39 cellular contexts compared by ENCODE assay signal in genomic region chr14:77867476-77867875, GRCh38.
"Had no signal": no experiment of that assay in that cellular context is flagged by ENCODE, and none has a peak within 500 bp of the region (broad histone marks: within the 10 kb centered on the region; RNA-seq: fewer than 3 reads in every experiment).

No MANE protein-coding gene starts in this region.

- ATAC-seq: activated CD8-positive, alpha-beta T cell treated with anti-CD3 and anti-CD28 coated beads for 36 hours; activated naive CD4-positive, alpha-beta T cell treated with anti-CD3 and anti-CD28 coated beads, Interleukin-2, amount 50 U/mL, for 72 hours; activated T-cell treated with anti-CD3 and anti-CD28 coated beads, Interleukin-2, amount 50 U/mL, for 4 hours; activated T-cell treated with anti-CD3 and anti-CD28 coated beads, Interleukin-2, amount 50 U/mL, for 72 hours; activated T-helper 17 cell treated with anti-CD3 and anti-CD28 coated beads, Interleukin-2, amount 50 U/mL, for 72 hours; body of pancreas had no signal

- H3K36me3 Mint-ChIP-seq: activated naive CD4-positive, alpha-beta T cell treated with anti-CD3 and anti-CD28 coated beads, Interleukin-2, amount 10 ng/mL, durations not matched to agents 7 days and 5 days had no signal

- H3K27ac ChIP-seq: adrenal gland, body of pancreas, brain microvascular endothelial cell, breast epithelium, cardiac muscle cell, VCaP had no signal

- H3K4me1 Mint-ChIP-seq: activated B cell treated with CpG ODN at 0.5 μM for 24 hours; activated CD4-positive, alpha-beta T cell treated with anti-CD3 and anti-CD28 coated beads, Interleukin-2, amount 10 ng/mL, durations not matched to agents 24 days and 14 days; activated naive CD4-positive, alpha-beta T cell treated with anti-CD3 and anti-CD28 coated beads, Interleukin-2, amount 10 ng/mL, durations not matched to agents 7 days and 5 days; activated naive CD8-positive, alpha-beta T cell treated with anti-CD3 and anti-CD28 coated beads for 36 hours; activated T-helper 17 cell treated with anti-CD3 and anti-CD28 coated beads, Interleukin-2, amount 50 U/mL, for 72 hours; central memory CD8-positive, alpha-beta T cell had no signal

- DNase-seq: activated B cell treated with CpG ODN at 0.5 μM for 24 hours; activated CD4-positive, alpha-beta memory T cell treated with anti-CD3 and anti-CD28 coated beads for 36 hours; activated CD4-positive, alpha-beta T cell treated with anti-CD3 and anti-CD28 coated beads for 4 hours; activated CD4-positive, alpha-beta T cell treated with anti-CD3 and anti-CD28 coated beads, Interleukin-2, amount 10 ng/mL, durations not matched to agents 24 days and 14 days; activated CD4-positive, alpha-beta T cell treated with anti-CD3 and anti-CD28 coated beads, Interleukin-2, amount 50 U/mL, for 1 hour; activated CD4-positive, alpha-beta T cell treated with anti-CD3 and anti-CD28 coated beads, Interleukin-2, amount 50 U/mL, for 4 hours; activated CD4-positive, CD25-positive, alpha-beta regulatory T cell treated with anti-CD3 and anti-CD28 coated beads, Interleukin-2, amount 50 U/mL, for 72 hours; activated CD8-positive, alpha-beta memory T cell treated with anti-CD3 and anti-CD28 coated beads, Interleukin-2, amount 50 U/mL, for 4 hours; activated CD8-positive, alpha-beta T cell treated with anti-CD3 and anti-CD28 coated beads for 36 hours; activated effector memory CD4-positive, alpha-beta T cell treated with anti-CD3 and anti-CD28 coated beads, Interleukin-2, amount 50 U/mL, for 16 hours; activated gamma-delta T cell treated with Interleukin-2 at 50 U/mL for 16 hours; activated naive CD4-positive, alpha-beta T cell treated with anti-CD3 and anti-CD28 coated beads, Interleukin-2, amount 10 ng/mL, durations not matched to agents 7 days and 5 days; activated naive CD4-positive, alpha-beta T cell treated with Interleukin-2 at 50 U/mL for 16 hours; activated naive CD8-positive, alpha-beta T cell treated with anti-CD3 and anti-CD28 coated beads for 36 hours; activated T-cell treated with anti-CD3 and anti-CD28 coated beads for 4 hours; activated T-cell treated with anti-CD3 and anti-CD28 coated beads, Interleukin-2, amount 50 U/mL, for 1 hour; activated T-cell treated with anti-CD3 and anti-CD28 coated beads, Interleukin-2, amount 50 U/mL, for 4 hours; activated T-cell treated with anti-CD3 and anti-CD28 coated beads, Interleukin-2, amount 50 U/mL, for 72 hours; adrenal gland; amniotic stem cell; aorta; body of pancreas; brain microvascular endothelial cell; caudate nucleus; cerebellar nuclear complex; T-helper 1 cell; T-helper 2 cell; T-helper 9 cell had no signal

- H3K27ac Mint-ChIP-seq: activated B cell treated with CpG ODN at 0.5 μM for 24 hours; activated CD4-positive, alpha-beta memory T cell treated with anti-CD3 and anti-CD28 coated beads for 36 hours; activated CD4-positive, alpha-beta T cell treated with anti-CD3 and anti-CD28 coated beads, Interleukin-2, amount 10 ng/mL, durations not matched to agents 24 days and 14 days; activated CD8-positive, alpha-beta T cell treated with anti-CD3 and anti-CD28 coated beads for 36 hours; activated naive CD4-positive, alpha-beta T cell treated with anti-CD3 and anti-CD28 coated beads, Interleukin-2, amount 10 ng/mL, durations not matched to agents 7 days and 5 days; activated naive CD4-positive, alpha-beta T cell treated with anti-CD3 and anti-CD28 coated beads, Interleukin-2, amount 50 U/mL, for 72 hours; activated naive CD8-positive, alpha-beta T cell treated with anti-CD3 and anti-CD28 coated beads for 36 hours; activated T-cell treated with anti-CD3 and anti-CD28 coated beads, Interleukin-2, amount 50 U/mL, for 72 hours; activated T-helper 1 cell treated with anti-CD3 and anti-CD28 coated beads, Interleukin-12 subunit alpha, Interleukin-12 subunit beta, Interleukin-2, Interleukin-4 antibody, amounts not matched to agents 30 ng/mL and 10 ng/mL and 1 ng/mL, durations not matched to agents 14 hours and 24 hours and 36 hours; activated T-helper 17 cell treated with anti-CD3 and anti-CD28 coated beads, Interleukin-2, amount 50 U/mL, for 72 hours; T-helper 1 cell treated with Interleukin-12 subunit alpha and Interleukin-12 subunit beta and Interleukin-4 antibody, amounts not matched to agents 30 μg/mL and 1 μg/mL, for 36 hours; T-helper 2 cell treated with Interferon-gamma antibody and Interleukin-4, amounts not matched to agents 5 μg/mL and 100 μg/mL, for 36 hours had no signal

- H3K27me3 ChIP-seq: adrenal gland, body of pancreas, brain microvascular endothelial cell, breast epithelium, cardiac muscle cell had no signal

- FAIRE-seq: astrocyte, TTC549 had no signal

- H3K4me3 Mint-ChIP-seq: activated B cell treated with CpG ODN at 0.5 μM for 24 hours; activated CD4-positive, alpha-beta memory T cell treated with anti-CD3 and anti-CD28 coated beads for 36 hours; activated CD4-positive, alpha-beta T cell treated with anti-CD3 and anti-CD28 coated beads, Interleukin-2, amount 10 ng/mL, durations not matched to agents 24 days and 14 days; activated CD8-positive, alpha-beta T cell treated with anti-CD3 and anti-CD28 coated beads for 36 hours; activated naive CD4-positive, alpha-beta T cell treated with anti-CD3 and anti-CD28 coated beads, Interleukin-2, amount 10 ng/mL, durations not matched to agents 7 days and 5 days; activated naive CD8-positive, alpha-beta T cell treated with anti-CD3 and anti-CD28 coated beads for 36 hours; activated T-cell treated with anti-CD3 and anti-CD28 coated beads, Interleukin-2, amount 50 U/mL, for 4 hours; activated T-cell treated with anti-CD3 and anti-CD28 coated beads, Interleukin-2, amount 50 U/mL, for 72 hours; activated T-helper 1 cell treated with anti-CD3 and anti-CD28 coated beads, Interleukin-12 subunit alpha, Interleukin-12 subunit beta, Interleukin-2, Interleukin-4 antibody, amounts not matched to agents 30 ng/mL and 10 ng/mL and 1 ng/mL, durations not matched to agents 14 hours and 24 hours and 36 hours; activated T-helper 17 cell treated with anti-CD3 and anti-CD28 coated beads, Interleukin-2, amount 50 U/mL, for 72 hours; central memory CD8-positive, alpha-beta T cell; T-helper 1 cell treated with Interleukin-12 subunit alpha and Interleukin-12 subunit beta and Interleukin-4 antibody, amounts not matched to agents 30 μg/mL and 1 μg/mL, for 36 hours; T-helper 2 cell treated with Interferon-gamma antibody and Interleukin-4, amounts not matched to agents 5 μg/mL and 100 μg/mL, for 36 hours had no signal

- H3K27me3 Mint-ChIP-seq: activated B cell treated with CpG ODN at 0.5 μM for 24 hours; activated CD4-positive, alpha-beta memory T cell treated with anti-CD3 and anti-CD28 coated beads for 36 hours; activated CD4-positive, alpha-beta T cell treated with anti-CD3 and anti-CD28 coated beads, Interleukin-2, amount 10 ng/mL, durations not matched to agents 24 days and 14 days; activated CD8-positive, alpha-beta T cell treated with anti-CD3 and anti-CD28 coated beads for 36 hours; activated naive CD4-positive, alpha-beta T cell treated with anti-CD3 and anti-CD28 coated beads, Interleukin-2, amount 10 ng/mL, durations not matched to agents 7 days and 5 days; activated naive CD8-positive, alpha-beta T cell treated with anti-CD3 and anti-CD28 coated beads for 36 hours; activated T-helper 17 cell treated with anti-CD3 and anti-CD28 coated beads, Interleukin-2, amount 50 U/mL, for 72 hours; central memory CD8-positive, alpha-beta T cell had no signal

- H3K4me3 ChIP-seq: adrenal gland, body of pancreas, breast epithelium, cardiac muscle cell had no signal

- H3K9me3 Mint-ChIP-seq: activated CD4-positive, alpha-beta memory T cell treated with anti-CD3 and anti-CD28 coated beads for 36 hours; activated CD4-positive, alpha-beta T cell treated with anti-CD3 and anti-CD28 coated beads, Interleukin-2, amount 10 ng/mL, durations not matched to agents 24 days and 14 days; activated CD8-positive, alpha-beta T cell treated with anti-CD3 and anti-CD28 coated beads for 36 hours; activated naive CD4-positive, alpha-beta T cell treated with anti-CD3 and anti-CD28 coated beads, Interleukin-2, amount 10 ng/mL, durations not matched to agents 7 days and 5 days; activated naive CD8-positive, alpha-beta T cell treated with anti-CD3 and anti-CD28 coated beads for 36 hours; activated T-cell treated with anti-CD3 and anti-CD28 coated beads, Interleukin-2, amount 50 U/mL, for 4 hours; activated T-cell treated with anti-CD3 and anti-CD28 coated beads, Interleukin-2, amount 50 U/mL, for 72 hours; activated T-helper 1 cell treated with anti-CD3 and anti-CD28 coated beads, Interleukin-12 subunit alpha, Interleukin-12 subunit beta, Interleukin-2, Interleukin-4 antibody, amounts not matched to agents 30 ng/mL and 10 ng/mL and 1 ng/mL, durations not matched to agents 14 hours and 24 hours and 36 hours; activated T-helper 17 cell treated with anti-CD3 and anti-CD28 coated beads, Interleukin-2, amount 50 U/mL, for 72 hours; central memory CD8-positive, alpha-beta T cell; T-helper 1 cell treated with Interleukin-12 subunit alpha and Interleukin-12 subunit beta and Interleukin-4 antibody, amounts not matched to agents 30 μg/mL and 1 μg/mL, for 36 hours; T-helper 2 cell treated with Interferon-gamma antibody and Interleukin-4, amounts not matched to agents 5 μg/mL and 100 μg/mL, for 36 hours had no signal

- H3K4me1 ChIP-seq: adrenal gland, breast epithelium had no signal

- H3K9me3 ChIP-seq: adrenal gland, body of pancreas, breast epithelium had no signal

- H3K36me3 ChIP-seq: adrenal gland, brain microvascular endothelial cell, breast epithelium, cardiac muscle cell had no signal
